ENCODE assay signal across 21 cellular contexts in the genomic region with DNA sequence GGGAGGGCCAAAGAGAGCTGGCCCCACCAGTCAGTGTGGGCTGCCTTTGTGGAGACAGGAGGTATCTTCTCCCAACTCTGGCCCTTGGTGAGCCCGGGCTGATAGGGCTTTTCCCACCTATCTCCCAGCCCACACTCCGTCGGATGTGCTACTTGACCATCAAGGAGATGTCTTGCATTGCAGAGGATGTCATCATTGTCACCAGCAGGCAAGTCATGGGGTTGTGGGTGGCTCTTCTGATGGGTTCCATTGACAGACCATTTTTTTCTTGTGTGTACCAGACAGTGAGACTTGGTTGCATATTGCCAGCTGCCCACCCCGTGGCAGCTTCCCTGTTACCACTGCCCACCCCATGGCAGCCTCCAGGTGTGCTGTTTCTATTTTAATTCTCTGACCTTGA. TPM values are rescaled to one million over a fixed set of nuclear protein-coding genes. Genes with fewer than 3 reads are reported as not detected.
DNase-seq lines count a peak whose midpoint lies in the region; ATAC-seq, FAIRE-seq and TF ChIP-seq lines count a peak whose summit lies in the region.
"Had no signal": no experiment of that assay in that cellular context is flagged by ENCODE, and none has a peak within 500 bp of the region (broad histone marks: within the 10 kb centered on the region; RNA-seq: fewer than 3 reads in every experiment).

No MANE protein-coding gene starts in this region.

- peaks cover 53% of the 10 kb centered on the region for H3K36me3 Mint-ChIP-seq in activated CD8-positive, alpha-beta T cell treated with anti-CD3 and anti-CD28 coated beads for 36 hours (ENCODE audit: low read depth)
- H3K36me3 Mint-ChIP-seq in activated CD8-positive, alpha-beta T cell treated with anti-CD3 and anti-CD28 coated beads, Interleukin-2, amount 10 ng/mL, durations not matched to agents 7 days and 5 days (ENCODE audit: low read depth), result peaks cover 73% of the 10 kb centered on the region
- peaks cover 21% of the 10 kb centered on the region for H3K36me3 Mint-ChIP-seq in astrocyte (ENCODE audit: low read depth, unreplicated experiment)
- peaks cover 4% of the 10 kb centered on the region for H3K36me3 Mint-ChIP-seq in neural crest cell (ENCODE audit: low read depth)

- H3K27me3 Mint-ChIP-seq in activated CD8-positive, alpha-beta T cell treated with anti-CD3 and anti-CD28 coated beads for 36 hours, result no peaks in the 10 kb centered on the region
- H3K27me3 Mint-ChIP-seq in activated CD8-positive, alpha-beta T cell treated with anti-CD3 and anti-CD28 coated beads, Interleukin-2, amount 10 ng/mL, durations not matched to agents 7 days and 5 days (ENCODE audit: low read depth), result no peaks in the 10 kb centered on the region
- H3K27me3 Mint-ChIP-seq in astrocyte (ENCODE audit: low read depth, unreplicated experiment) (no peaks in the 10 kb centered on the region), neural crest cell (ENCODE audit: low read depth) (no peaks in the 10 kb centered on the region)

- 94 to 100% methylated on average over 4 of the region's 4 CpGs for whole genome bisulfite sequencing in GM23248 (ENCODE audit: low coverage in 1 of 2, low lambda C conversion rate in 2 of 2, missing lambda C conversion rate in 2 of 2), 2 experiments

- peak overlapping the region; percentile 30 for H3K27ac Mint-ChIP-seq in activated CD8-positive, alpha-beta T cell treated with anti-CD3 and anti-CD28 coated beads for 36 hours
- H3K27ac Mint-ChIP-seq in activated CD8-positive, alpha-beta T cell treated with anti-CD3 and anti-CD28 coated beads, Interleukin-2, amount 10 ng/mL, durations not matched to agents 7 days and 5 days, result no peak overlapping the region
- H3K27ac Mint-ChIP-seq in astrocyte (ENCODE audit: unreplicated experiment) (no peak overlapping the region), neural crest cell (ENCODE audit: unreplicated experiment) (no peak overlapping the region)
- H3K27ac Mint-ChIP-seq: GM23338 had no signal

- peaks cover 25% of the 10 kb centered on the region for H3F3A ChIP-seq in GM23248 (ENCODE audit: insufficient read depth)

- no peak overlapping the region for H3K4me3 Mint-ChIP-seq in activated CD8-positive, alpha-beta T cell treated with anti-CD3 and anti-CD28 coated beads for 36 hours
- no peak overlapping the region for H3K4me3 Mint-ChIP-seq in activated CD8-positive, alpha-beta T cell treated with anti-CD3 and anti-CD28 coated beads, Interleukin-2, amount 10 ng/mL, durations not matched to agents 7 days and 5 days
- H3K4me3 Mint-ChIP-seq in astrocyte (ENCODE audit: unreplicated experiment) (peak overlapping the region; percentile 54), neural crest cell (peak overlapping the region; percentile 31)
- H3K4me3 Mint-ChIP-seq: GM23338 had no signal

- H3K79me2 ChIP-seq in GM23248 (ENCODE audit: insufficient read depth), result peaks cover 97% of the 10 kb centered on the region
- H3K79me2 ChIP-seq in astrocyte (ENCODE audit: insufficient read depth, low read length), result peaks cover 87% of the 10 kb centered on the region

- H3K27ac ChIP-seq in GM23248, result peak overlapping the region; percentile 79
- peak overlapping the region; percentile 37 for H3K27ac ChIP-seq in astrocyte (ENCODE audit: low read depth, low read length)
- H3K27ac ChIP-seq: 22Rv1 had no signal

- no peaks in the 10 kb centered on the region for H3K9me2 ChIP-seq in GM23248 (ENCODE audit: insufficient read depth)

- peaks cover 28% of the 10 kb centered on the region for H3K4me1 Mint-ChIP-seq in activated CD8-positive, alpha-beta T cell treated with anti-CD3 and anti-CD28 coated beads for 36 hours (ENCODE audit: low read depth)
- H3K4me1 Mint-ChIP-seq in activated CD8-positive, alpha-beta T cell treated with anti-CD3 and anti-CD28 coated beads, Interleukin-2, amount 10 ng/mL, durations not matched to agents 7 days and 5 days (ENCODE audit: low read depth), result peaks cover 26% of the 10 kb centered on the region
- H3K4me1 Mint-ChIP-seq in astrocyte (ENCODE audit: low read depth, unreplicated experiment) (peaks cover 21% of the 10 kb centered on the region), neural crest cell (peaks cover 23% of the 10 kb centered on the region)

- H3K4me2 ChIP-seq in GM23248 (ENCODE audit: unreplicated experiment), result no peak overlapping the region
- peak overlapping the region; percentile 0 for H3K4me2 ChIP-seq in astrocyte (ENCODE audit: low read length)
- H3K4me2 ChIP-seq: GM23338 had no signal

- H3K4me1 ChIP-seq in GM23248 (ENCODE audit: insufficient read depth) (peaks cover 25% of the 10 kb centered on the region), astrocyte (ENCODE audit: insufficient read depth, low read length) (peaks cover 24% of the 10 kb centered on the region)
- H3K4me1 ChIP-seq: BE2C had no signal

- no peak for ATAC-seq in activated CD8-positive, alpha-beta T cell treated with anti-CD3 and anti-CD28 coated beads for 36 hours
- ATAC-seq in activated CD8-positive, alpha-beta T cell treated with anti-CD3 and anti-CD28 coated beads, Interleukin-2, amount 10 ng/mL, durations not matched to agents 7 days and 5 days, result no peak
- ATAC-seq in omental fat pad (ENCODE audit: low FRiP score), result no peak
- ATAC-seq: GM23338, HCT116, Right ventricle myocardium inferior had no signal

- H3K27me3 ChIP-seq in GM23248 (replicated peaks; ENCODE audit: insufficient read depth) (no peaks in the 10 kb centered on the region), astrocyte (ENCODE audit: insufficient read depth, low read length) (no peaks in the 10 kb centered on the region)
- H3K27me3 ChIP-seq: BE2C had no signal

- no peaks in the 10 kb centered on the region for H4K20me1 ChIP-seq in GM23248 (ENCODE audit: insufficient read depth)
- H4K20me1 ChIP-seq in astrocyte (ENCODE audit: insufficient read depth, low read length), result peaks cover 50% of the 10 kb centered on the region

- H3K9me3 ChIP-seq in GM23248 (ENCODE audit: low read depth), result no peaks in the 10 kb centered on the region
- H3K9me3 ChIP-seq in astrocyte (ENCODE audit: insufficient read depth, low read depth, low read length), result no peaks in the 10 kb centered on the region
- H3K9me3 ChIP-seq: BE2C had no signal

- H3K9ac ChIP-seq in GM23248 (peak overlapping the region; percentile 40; the same call in 1 of the 2 replicates), astrocyte (ENCODE audit: low read length) (peak overlapping the region; percentile 43)

- H3K4me3 ChIP-seq in GM23248, result no peak overlapping the region
- no peak overlapping the region for H3K4me3 ChIP-seq in astrocyte (ENCODE audit: insufficient read depth, low read depth, low read length)
- H3K4me3 ChIP-seq: GM23338 had no signal

- FAIRE-seq in astrocyte (lab: Jason Lieb, UNC), result no peak
- FAIRE-seq: G401.6 had no signal

- H3K9me3 Mint-ChIP-seq in activated CD8-positive, alpha-beta T cell treated with anti-CD3 and anti-CD28 coated beads for 36 hours, result no peaks in the 10 kb centered on the region
- H3K9me3 Mint-ChIP-seq in activated CD8-positive, alpha-beta T cell treated with anti-CD3 and anti-CD28 coated beads, Interleukin-2, amount 10 ng/mL, durations not matched to agents 7 days and 5 days (ENCODE audit: insufficient read depth), result no peaks in the 10 kb centered on the region
- H3K9me3 Mint-ChIP-seq in astrocyte (ENCODE audit: unreplicated experiment), result no peaks in the 10 kb centered on the region
- H3K9me3 Mint-ChIP-seq in neural crest cell, result no peaks in the 10 kb centered on the region
- H3K9me3 Mint-ChIP-seq: GM23338 had no signal

- no peak for DNase-seq in activated CD8-positive, alpha-beta T cell treated with anti-CD3 and anti-CD28 coated beads for 36 hours
- no peak for DNase-seq in activated CD8-positive, alpha-beta T cell treated with anti-CD3 and anti-CD28 coated beads, Interleukin-2, amount 10 ng/mL, durations not matched to agents 7 days and 5 days
- no peak for DNase-seq in GM23248
- DNase-seq in astrocyte (ENCODE audit: low read depth), result no peak
- DNase-seq in neural crest cell (ENCODE audit: low read depth, low spot score), result no peak
- DNase-seq in NCI-H1930 (lab: John Stamatoyannopoulos, UW), result no peak
- no peak for DNase-seq in NCI-H1092 (lab: John Stamatoyannopoulos, UW)
- no peak for DNase-seq in omental fat pad (ENCODE audit: low spot score)
- DNase-seq: BE2C, DND-41, KBM-7, NCI-H1048, NCI-H146, NCI-H2081 treated with DMSO at 0.1 percent for 48 hours, NCI-H510A, NCI-H774 had no signal

- CTCF ChIA-PET in activated CD8-positive, alpha-beta T cell treated with anti-CD3 and anti-CD28 coated beads for 36 hours (lab: Charles Lee), result interaction anchor here (1.1 to 1.7 kb wide), 3 partner anchors 20 to 199 kb away, joined by 3 to 8 read pairs (median 3); no protein-coding TSS in a partner anchor
- CTCF ChIA-PET in activated CD8-positive, alpha-beta T cell treated with anti-CD3 and anti-CD28 coated beads, Interleukin-2, amount 10 ng/mL, durations not matched to agents 7 days and 5 days (lab: Charles Lee), result interaction anchor here (0.9 to 2.2 kb wide), 3 partner anchors 70 to 283 kb away, joined by 3 to 12 read pairs (median 9); no protein-coding TSS in a partner anchor

- peaks cover 56% of the 10 kb centered on the region for H3K36me3 ChIP-seq in GM23248 (ENCODE audit: low read depth)
- H3K36me3 ChIP-seq in astrocyte (ENCODE audit: insufficient read depth, low read length), result peaks cover 47% of the 10 kb centered on the region

- intact Hi-C loops in activated CD8-positive, alpha-beta T cell treated with anti-CD3 and anti-CD28 coated beads for 36 hours (cut with micrococcal nuclease), result no loop called here

- no peak overlapping the region for H2AFZ ChIP-seq in GM23248
- H2AFZ ChIP-seq in astrocyte (ENCODE audit: low read depth, low read length), result no peak overlapping the region
- H2AFZ ChIP-seq: GM23338 had no signal

- no peak for TF ChIP-seq CTCF in activated CD8-positive, alpha-beta T cell treated with anti-CD3 and anti-CD28 coated beads for 36 hours (IDR thresholded peaks at IDR 0.05)
- TF ChIP-seq CTCF in astrocyte (IDR thresholded peaks at IDR 0.05; ENCODE audit: insufficient read depth, low read depth, low read length) (no peak), neural crest cell (conservative IDR thresholded peaks at IDR 0.05) (no peak), omental fat pad (IDR thresholded peaks at IDR 0.05) (no peak)

- POLR2A ChIA-PET in activated CD8-positive, alpha-beta T cell treated with anti-CD3 and anti-CD28 coated beads for 36 hours (lab: Charles Lee), result interaction anchor here (0.6 to 1.8 kb wide), 6 partner anchors 10 to 134 kb away, joined by 3 to 4 read pairs (median 3); no protein-coding TSS in a partner anchor
- POLR2A ChIA-PET in activated CD8-positive, alpha-beta T cell treated with anti-CD3 and anti-CD28 coated beads, Interleukin-2, amount 10 ng/mL, durations not matched to agents 7 days and 5 days (lab: Charles Lee), result no interaction called here

- in situ Hi-C loops in GM23248 (cut with MboI), result no loop called here

RNA-seq across cellular contexts. Expression of a gene that starts 3.3 kb away (rescaled TPM):
- total RNA-seq in activated CD8-positive, alpha-beta T cell treated with anti-CD3 and anti-CD28 coated beads for 36 hours, result 100 to 1,000 TPM; 114 to 118 TPM
- total RNA-seq in activated CD8-positive, alpha-beta T cell treated with anti-CD3 and anti-CD28 coated beads, Interleukin-2, amount 10 ng/mL, durations not matched to agents 7 days and 5 days, result 100 to 1,000 TPM; 135 to 140 TPM
- 298 and 328 TPM in 2 replicates for total RNA-seq in GM23248 (2014; rRNA removed; shearing (Covaris generic))
- polyA plus RNA-seq in GM23248 (2016; fragmentation: Nextera tagmentation; extraction: Ambion mirVana), result 254 and 265 TPM in 2 replicates
- 267 and 275 TPM in 2 replicates for total RNA-seq in astrocyte
- total RNA-seq in neural crest cell, result 116 and 122 TPM in 2 replicates
- 100 to 1,000 TPM; 107 to 148 (median 127) TPM for total RNA-seq in omental fat pad

RNA-seq across cellular contexts. Expression of a gene that starts 25.9 kb away (rescaled TPM):
- 10 to 100 TPM; 54.5 to 57.8 TPM for total RNA-seq in activated CD8-positive, alpha-beta T cell treated with anti-CD3 and anti-CD28 coated beads for 36 hours
- total RNA-seq in activated CD8-positive, alpha-beta T cell treated with anti-CD3 and anti-CD28 coated beads, Interleukin-2, amount 10 ng/mL, durations not matched to agents 7 days and 5 days, result 10 to 100 TPM; 58.2 to 62.2 TPM
- total RNA-seq in GM23248 (2014; rRNA removed; shearing (Covaris generic)), result 10.6 and 12.5 TPM in 2 replicates
- 33.2 and 33.5 TPM in 2 replicates for polyA plus RNA-seq in GM23248 (2016; fragmentation: Nextera tagmentation; extraction: Ambion mirVana)
- total RNA-seq in astrocyte, result 22.4 and 27.4 TPM in 2 replicates
- total RNA-seq in neural crest cell, result 61.2 and 62.9 TPM in 2 replicates
- 10 to 100 TPM; 25.9 to 30.3 (median 27.1) TPM for total RNA-seq in omental fat pad

Comparison
In these comparisons a context has a peak if more than half of its experiments do, and no peak if none do; other contexts are left out.
1. H3K4me3 Mint-ChIP-seq: peak in astrocyte (single experiment) and neural crest cell (single experiment); none in activated CD8-positive, alpha-beta T cell treated with anti-CD3 and anti-CD28 coated beads for 36 hours (single experiment) and activated CD8-positive, alpha-beta T cell treated with anti-CD3 and anti-CD28 coated beads, Interleukin-2, amount 10 ng/mL, durations not matched to agents 7 days and 5 days (single experiment).